Comparison of ENCODE assay signal across 1 cellular context in genomic region chr2:177324797-177325196, GRCh38.
TF ChIP-seq lines count a peak whose summit lies in the region.

No MANE protein-coding gene starts in this region.

TF ChIP-seq in HepG2, 621 proteins besides CTCF, POLR2A, EP300 and RAD21 (continued from another document):
- no peak for TF ChIP-seq TEF (CRISPR knock-in tag; IDR thresholded peaks at IDR 0.05)
- TF ChIP-seq ZNF432 (CRISPR knock-in tag; IDR thresholded peaks at IDR 0.05; ENCODE audit: borderline replicate concordance): no peak
- TF ChIP-seq MTA3 (CRISPR knock-in tag; IDR thresholded peaks at IDR 0.05): no peak
- TF ChIP-seq PHB2 (IDR thresholded peaks at IDR 0.05; ENCODE audit: partially characterized antibody): no peak
- TF ChIP-seq HNF4G (IDR thresholded peaks at IDR 0.05; ENCODE audit: borderline replicate concordance, low read depth, low read length): no peak
- TF ChIP-seq HNF4G (CRISPR knock-in tag; IDR thresholded peaks at IDR 0.05; ENCODE audit: borderline replicate concordance, low read depth): no peak
- TF ChIP-seq ZNF558 (CRISPR knock-in tag; IDR thresholded peaks at IDR 0.05; ENCODE audit: borderline replicate concordance): no peak
- TF ChIP-seq EZH2 (conservative IDR thresholded peaks at IDR 0.05; ENCODE audit: low read depth, low read length): no peak
